In genomic region chr12:14774074-14774943, GRCh38 we compare ENCODE assay signal across 8 cellular contexts. TPM values are rescaled to one million over a fixed set of nuclear protein-coding genes. Genes with fewer than 3 reads are reported as not detected.
A peak's percentile ranks its signal among the peaks of the same experiment; 100 is the strongest.
DNase-seq lines count a peak whose midpoint lies in the region; ATAC-seq and TF ChIP-seq lines count a peak whose summit lies in the region.

No MANE protein-coding gene starts in this region.

- peak overlapping the region; percentile 87 for H2BK15ac ChIP-seq in mesenchymal stem cell (ENCODE audit: low read depth, poor library complexity, severe bottlenecking)

- peak overlapping the region; percentile 53 for H2BK5ac ChIP-seq in mesenchymal stem cell (ENCODE audit: low read depth, low read length, poor library complexity, severe bottlenecking)

- peak overlapping the region; percentile 85 for H3K4me3 ChIP-seq in endodermal cell (ENCODE audit: low read length)
- H3K4me3 ChIP-seq in mesenchymal stem cell (ENCODE audit: insufficient read depth in 1 of 2, low read depth in 1 of 2, low read length in 2 of 2) = peak overlapping the region; percentile 90 to 95

- H3K27me3 Mint-ChIP-seq in endodermal cell (ENCODE audit: insufficient read depth) = no peaks in the 10 kb centered on the region

- H4K8ac ChIP-seq in mesenchymal stem cell (ENCODE audit: low read length) = peak overlapping the region; percentile 90

- H3K4me3 Mint-ChIP-seq in endodermal cell = peak overlapping the region; percentile 93

- TF ChIP-seq POLR2A in GM15510 (IDR thresholded peaks at IDR 0.05; ENCODE audit: borderline replicate concordance, extremely low read depth, insufficient read length) = peak; percentile 84

- H3K4me1 ChIP-seq in endodermal cell (ENCODE audit: control insufficient read depth, insufficient read depth, low read length) (no peaks in the 10 kb centered on the region), mesenchymal stem cell (ENCODE audit: control insufficient read depth, insufficient read depth, low read depth, low read length) (peaks cover 3% of the 10 kb centered on the region)

- no peak overlapping the region for H3K27ac ChIP-seq in endodermal cell (ENCODE audit: low read depth, low read length)
- peak overlapping the region; percentile 87 for H3K27ac ChIP-seq in mesenchymal stem cell (ENCODE audit: low read length, poor library complexity, severe bottlenecking)

- no peaks in the 10 kb centered on the region for H3K36me3 Mint-ChIP-seq in endodermal cell (ENCODE audit: low read depth)

- H3K36me3 ChIP-seq in endodermal cell (ENCODE audit: control insufficient read depth, insufficient read depth, low read length) (no peaks in the 10 kb centered on the region), mesenchymal stem cell (ENCODE audit: control insufficient read depth in 1 of 2, insufficient read depth in 2 of 2, low read depth in 1 of 2, low read length in 2 of 2) (no peaks in the 10 kb centered on the region)

- peak overlapping the region; percentile 30 for H2AFZ ChIP-seq in mesenchymal stem cell (ENCODE audit: low read depth, low read length)

- peak overlapping the region; percentile 61 for H3K9ac ChIP-seq in endodermal cell (ENCODE audit: extremely low read depth, low read length, poor library complexity, severe bottlenecking)
- H3K9ac ChIP-seq in mesenchymal stem cell (ENCODE audit: low read length) = peak overlapping the region; percentile 95

- H2BK12ac ChIP-seq in mesenchymal stem cell (ENCODE audit: low read length in 2 of 2) = peak overlapping the region in 1 of 2 experiments; percentile 23

- peak overlapping the region; percentile 54 to 86 for H3K4ac ChIP-seq in mesenchymal stem cell (ENCODE audit: low read depth in 1 of 2, low read length in 2 of 2)

- no peaks in the 10 kb centered on the region for H3K27me3 ChIP-seq in endodermal cell (ENCODE audit: control insufficient read depth, insufficient read depth, low read length, poor library complexity, severe bottlenecking)
- no peaks in the 10 kb centered on the region for H3K27me3 ChIP-seq in mesenchymal stem cell (ENCODE audit: control insufficient read depth in 1 of 2, insufficient read depth in 1 of 2, low read length in 2 of 2)

- H3K4me1 Mint-ChIP-seq in endodermal cell = peaks cover 38% of the 10 kb centered on the region

- H3K9me3 ChIP-seq in endodermal cell (ENCODE audit: control insufficient read depth, low read length) (no peaks in the 10 kb centered on the region), mesenchymal stem cell (ENCODE audit: control insufficient read depth, low read length) (no peaks in the 10 kb centered on the region)

- H3K23ac ChIP-seq in mesenchymal stem cell (ENCODE audit: low read length in 2 of 2) = peak overlapping the region in 1 of 2 experiments; percentile 79

- H3K18ac ChIP-seq in mesenchymal stem cell (ENCODE audit: low read depth in 1 of 2, low read length in 2 of 2) = peak overlapping the region; percentile 92 to 99

- H4K91ac ChIP-seq in mesenchymal stem cell (ENCODE audit: low read length) = peak overlapping the region; percentile 80

- no peak overlapping the region for H2AK5ac ChIP-seq in mesenchymal stem cell (ENCODE audit: low read length, severe bottlenecking)

- peak; percentile 49 for TF ChIP-seq CTCF in endodermal cell (conservative IDR thresholded peaks at IDR 0.05)

- H3K14ac ChIP-seq in mesenchymal stem cell (ENCODE audit: low read length in 2 of 2) = peak overlapping the region in 1 of 2 experiments; percentile 37

- H3K79me1 ChIP-seq in mesenchymal stem cell (replicated peaks; ENCODE audit: low read length, poor library complexity, severe bottlenecking) = peaks cover 4% of the 10 kb centered on the region

- no peaks in the 10 kb centered on the region for H3K9me3 Mint-ChIP-seq in endodermal cell

- peak; percentile 49 for DNase-seq in NCI-H524 treated with DMSO at 0.1 percent for 48 hours (lab: John Stamatoyannopoulos, UW)
- peak; percentile 82 for DNase-seq in activated CD8-positive, alpha-beta memory T cell treated with anti-CD3 and anti-CD28 coated beads, Interleukin-2, amount 50 U/mL, for 1 hour (ENCODE audit: extremely low read depth)
- DNase-seq in endodermal cell = peak; percentile 99
- DNase-seq in mesenchymal stem cell = peak; percentile 97
- DNase-seq in stimulated activated CD8-positive, alpha-beta memory T cell treated with anti-CD3 and anti-CD28 coated beads, Interleukin-12 subunit alpha, Interleukin-12 subunit beta, amount 100 ng/mL, for 1 hour (ENCODE audit: low read depth) = peak; percentile 69
- DNase-seq in NCI-H1092 treated with DMSO at 0.1 percent for 48 hours (lab: John Stamatoyannopoulos, UW) = no peak

- peak overlapping the region; percentile 86 for H3K4me2 ChIP-seq in mesenchymal stem cell (ENCODE audit: low read length, poor library complexity, severe bottlenecking)

- H3K27ac Mint-ChIP-seq in endodermal cell = peak overlapping the region; percentile 96

- peak; percentile 52 for ATAC-seq in HG02840 (IDR thresholded peaks at IDR 0.05; ENCODE audit: low FRiP score, unreplicated experiment)

- H2BK120ac ChIP-seq in mesenchymal stem cell (ENCODE audit: low read depth, low read length) = peak overlapping the region; percentile 71

- WGBS in endodermal cell (ENCODE audit: insufficient coverage in 1 of 2, insufficient read length in 1 of 2), 2 experiments = 2 to 23% methylated on average over 18 to 69 of the region's 69 CpGs
- 3% methylated on average over 69 of the region's 69 CpGs for WGBS in mesenchymal stem cell

RNA-seq across cellular contexts. Expression of gene WBP11, which starts 29.0 kb away (rescaled TPM):
- 100 to 1,000 TPM in 1 of 2 donors, 10 to 100 TPM in 1; 97.4 to 150 TPM for total RNA-seq in endodermal cell
- 56.6 TPM for polyA plus RNA-seq in endodermal cell (2013, experiment 1 of 2)
- 63.5 TPM for polyA plus RNA-seq in endodermal cell (2013, experiment 2 of 2)
- 58.2 TPM for polyA plus RNA-seq in mesenchymal stem cell (2013, experiment 1 of 2)
- polyA plus RNA-seq in mesenchymal stem cell (2013, experiment 2 of 2) = 50.6 TPM

RNA-seq across cellular contexts. Expression of gene C12orf60, which starts 29.2 kb away (rescaled TPM):
- total RNA-seq in endodermal cell = 1 to 10 TPM; 2.5 to 3.3 TPM
- 4.3 TPM for polyA plus RNA-seq in endodermal cell (2013, experiment 1 of 2)
- 4.2 TPM for polyA plus RNA-seq in endodermal cell (2013, experiment 2 of 2)
- polyA plus RNA-seq in mesenchymal stem cell (2013, experiment 1 of 2) = 1.8 TPM
- polyA plus RNA-seq in mesenchymal stem cell (2013, experiment 2 of 2) = 1.4 TPM

RNA-seq across cellular contexts. Expression of gene SMCO3, which starts 39.7 kb away (rescaled TPM):
- not detected for total RNA-seq in endodermal cell
- polyA plus RNA-seq in endodermal cell (2013, experiment 1 of 2) = not detected
- polyA plus RNA-seq in endodermal cell (2013, experiment 2 of 2) = not detected
- 0.26 TPM for polyA plus RNA-seq in mesenchymal stem cell (2013, experiment 1 of 2)
- 0.19 TPM for polyA plus RNA-seq in mesenchymal stem cell (2013, experiment 2 of 2)
